In the genomic region with DNA sequence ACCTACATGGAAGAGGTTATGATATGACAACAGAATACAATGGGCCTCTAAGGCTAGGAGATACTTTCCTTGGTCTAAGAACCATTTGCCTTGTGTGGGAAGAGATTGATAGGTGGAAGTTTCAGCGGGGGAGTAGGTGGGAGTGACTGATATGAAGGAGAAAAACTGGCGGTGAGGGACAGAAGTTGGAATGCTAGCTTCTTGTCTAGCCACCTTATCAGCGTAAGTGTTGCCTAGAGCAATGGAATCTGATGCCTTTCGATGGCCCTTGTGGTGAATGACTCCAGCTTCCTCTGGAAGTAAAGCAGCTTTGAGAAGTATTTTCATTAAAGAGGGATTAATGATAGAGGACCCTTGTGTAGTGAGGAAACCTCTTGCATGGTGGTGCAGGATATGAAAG, we compare ENCODE assay signal across 18 cellular contexts.
"Had no signal": no experiment of that assay in that cellular context is flagged by ENCODE, and none has a peak within 500 bp of the region (broad histone marks: within the 10 kb centered on the region; RNA-seq: fewer than 3 reads in every experiment).

No MANE protein-coding gene starts in this region.

- H3K27me3 ChIP-seq: SJSA1 had no signal

- H3K4me1 ChIP-seq: SJSA1 had no signal

- DNase-seq: Karpas-422, KG1, MM.1S, NCI-H1092 treated with DMSO at 0.1 percent for 48 hours, NCI-H1436, NCI-H187, NCI-H2029 treated with DMSO at 0.1 percent for 48 hours, NCI-H2171, NCI-H345, NCI-H446 treated with DMSO at 0.1 percent for 48 hours, NCI-H510A treated with DMSO at 0.1 percent for 48 hours, NCI-H69, NCI-H774, Right ventricle myocardium superior, RPMI8226, SIG-M5 had no signal

- H3K36me3 ChIP-seq: SJSA1 had no signal

- H3K4me3 ChIP-seq: SJSA1, SK-N-MC had no signal

- H3K9me3 ChIP-seq: SJSA1 had no signal
